ENCODE assay signal across 30 cellular contexts in genomic region chr13:52677823-52678222, GRCh38.
"Had no signal": no experiment of that assay in that cellular context is flagged by ENCODE, and none has a peak within 500 bp of the region (broad histone marks: within the 10 kb centered on the region; RNA-seq: fewer than 3 reads in every experiment).

No MANE protein-coding gene starts in this region.

- H3K4me3 Mint-ChIP-seq: activated B cell treated with CpG ODN at 0.5 μM for 24 hours; stimulated activated memory B cell treated with anti-CD40 and anti-IgM and Interleukin-4, amounts not matched to agents 10 μg/mL and 1 μg/mL and 100 μg/mL, for 72 hours; stimulated activated naive CD8-positive, alpha-beta T cell treated with anti-CD3 and anti-CD28 coated beads, Interleukin-15, amount 100 ng/mL, for 72 hours; T-helper 17 cell; type B pancreatic cell had no signal

- H3K4me1 ChIP-seq: breast epithelium, left ventricle myocardium inferior, prostate gland, uterus had no signal

- H3K27me3 ChIP-seq: breast epithelium, hepatocyte, ovary, uterus had no signal

- H3K4me3 ChIP-seq: breast epithelium, hepatocyte, left ventricle myocardium inferior, lung, mucosa of descending colon, ovary, prostate gland, skin epidermis, uterus had no signal

- H3K36me3 ChIP-seq: breast epithelium, ovary, prostate gland, uterus had no signal

- H3K27ac Mint-ChIP-seq: activated B cell treated with CpG ODN at 0.5 μM for 24 hours; activated naive CD4-positive, alpha-beta T cell treated with anti-CD3 and anti-CD28 coated beads, Interleukin-2, amount 50 U/mL, for 72 hours; stimulated activated memory B cell treated with anti-CD40 and anti-IgM and Interleukin-4, amounts not matched to agents 10 μg/mL and 1 μg/mL and 100 μg/mL, for 72 hours; stimulated activated naive CD8-positive, alpha-beta T cell treated with anti-CD3 and anti-CD28 coated beads, Interleukin-15, amount 100 ng/mL, for 72 hours; T-helper 17 cell; type B pancreatic cell had no signal

- H3K27me3 Mint-ChIP-seq: activated B cell treated with CpG ODN at 0.5 μM for 24 hours; stimulated activated memory B cell treated with anti-CD40 and anti-IgM and Interleukin-4, amounts not matched to agents 10 μg/mL and 1 μg/mL and 100 μg/mL, for 72 hours; stimulated activated naive CD8-positive, alpha-beta T cell treated with anti-CD3 and anti-CD28 coated beads, Interleukin-15, amount 100 ng/mL, for 72 hours; T-helper 17 cell; type B pancreatic cell had no signal

- DNase-seq: activated B cell treated with CpG ODN at 0.5 μM for 24 hours; activated CD4-positive, alpha-beta T cell treated with anti-CD3 and anti-CD28 coated beads, Interleukin-2, amount 50 U/mL, for 4 hours; activated CD8-positive, alpha-beta memory T cell treated with anti-CD3 and anti-CD28 coated beads for 24 hours; activated gamma-delta T cell treated with Interleukin-2 at 50 U/mL for 16 hours; central memory CD4-positive, alpha-beta T cell; dermis blood vessel endothelial cell; effector CD4-positive, alpha-beta T cell; glutamatergic neuron; islet precursor cell; left ventricle myocardium inferior; mucosa of descending colon; ovary; retina; stimulated activated CD4-positive, alpha-beta T cell treated with anti-CD3 and anti-CD28 coated beads, Interleukin-12 subunit alpha, Interleukin-12 subunit beta, amount 100 ng/mL, for 4 hours; stimulated activated CD4-positive, alpha-beta T cell treated with anti-CD3 and anti-CD28 coated beads, Interleukin-4, amount 100 ng/mL, for 24 hours; stimulated activated naive CD8-positive, alpha-beta T cell treated with anti-CD3 and anti-CD28 coated beads, Interleukin-15, amount 100 ng/mL, for 72 hours; substantia nigra; T-helper 17 cell; T1000; uterus had no signal

- ATAC-seq: mucosa of descending colon; sciatic nerve; stimulated activated memory B cell treated with anti-CD40 and anti-IgM and Interleukin-4, amounts not matched to agents 10 μg/mL and 1 μg/mL and 100 μg/mL, for 72 hours; stimulated activated naive CD8-positive, alpha-beta T cell treated with anti-CD3 and anti-CD28 coated beads, Interleukin-15, amount 100 ng/mL, for 72 hours; T-helper 17 cell had no signal

- H3K9me3 Mint-ChIP-seq: activated B cell treated with CpG ODN at 0.5 μM for 24 hours; activated naive CD4-positive, alpha-beta T cell treated with anti-CD3 and anti-CD28 coated beads, Interleukin-2, amount 50 U/mL, for 72 hours; stimulated activated memory B cell treated with anti-CD40 and anti-IgM and Interleukin-4, amounts not matched to agents 10 μg/mL and 1 μg/mL and 100 μg/mL, for 72 hours; stimulated activated naive CD8-positive, alpha-beta T cell treated with anti-CD3 and anti-CD28 coated beads, Interleukin-15, amount 100 ng/mL, for 72 hours; type B pancreatic cell had no signal

- H3K4me2 ChIP-seq: hepatocyte had no signal

- H3K4me1 Mint-ChIP-seq: activated B cell treated with CpG ODN at 0.5 μM for 24 hours; stimulated activated memory B cell treated with anti-CD40 and anti-IgM and Interleukin-4, amounts not matched to agents 10 μg/mL and 1 μg/mL and 100 μg/mL, for 72 hours had no signal

- H3K27ac ChIP-seq: breast epithelium, epithelial cell of prostate, hepatocyte, left ventricle myocardium inferior, ovary, prostate gland, skin epidermis, uterus had no signal
